Comparison of ENCODE assay signal across 8 cellular contexts in genomic region chr10:14837003-14837755, GRCh38. TPM values are rescaled to one million over a fixed set of nuclear protein-coding genes. Genes with fewer than 3 reads are reported as not detected.
DNase-seq lines count a peak whose midpoint lies in the region; ATAC-seq and TF ChIP-seq lines count a peak whose summit lies in the region.

No MANE protein-coding gene starts in this region.

- H3K4me3 ChIP-seq in fibroblast of lung (replicated peaks in 1 of 4; ENCODE audit: control extremely low read depth in 1 of 4, insufficient read depth in 1 of 4, low read depth in 3 of 4, low read length in 4 of 4), result peak overlapping the region; percentile 38 to 92 (median 64)

- peak overlapping the region; percentile 76 for H3K4me2 ChIP-seq in fibroblast of lung (ENCODE audit: extremely low read depth, insufficient read depth, low read length)

- peak; percentile 5 for ATAC-seq in GM18867 (IDR thresholded peaks at IDR 0.05; ENCODE audit: unreplicated experiment)
- ATAC-seq in HG03571 (IDR thresholded peaks at IDR 0.05; ENCODE audit: unreplicated experiment), result no peak

- no peak for DNase-seq in RWPE1 (ENCODE audit: low spot score)
- no peak for DNase-seq in fibroblast of lung (ENCODE audit: low read depth in 2 of 2)
- peak; percentile 67 for DNase-seq in pons (ENCODE audit: low spot score)
- no peak for DNase-seq in G401 (ENCODE audit: low spot score)
- no peak for DNase-seq in nucleus accumbens (lab: John Stamatoyannopoulos, UW)
- no peak for DNase-seq in effector CD8-positive, alpha-beta T cell (lab: John Stamatoyannopoulos, UW)

- in situ Hi-C loops in G401 (cut with HindIII; ENCODE audit: low sequenced_read_pairs), result no loop called here

- peak overlapping the region; percentile 48 for H2AFZ ChIP-seq in fibroblast of lung (ENCODE audit: low read length)

- H3K4me1 ChIP-seq in fibroblast of lung (ENCODE audit: control insufficient read depth, extremely low read depth, insufficient read depth, low read length), result no peaks in the 10 kb centered on the region

- CTCF ChIA-PET in RWPE1 (lab: Yijun Ruan, JAX), result interaction anchor here (0.6 to 1.9 kb wide), 3 partner anchors 14 to 269 kb away, joined by 3 to 6 read pairs (median 6); no protein-coding TSS in a partner anchor

- H3K36me3 ChIP-seq in fibroblast of lung (ENCODE audit: control insufficient read depth, insufficient read depth, low read length), result peaks cover 5% of the 10 kb centered on the region

- no peaks in the 10 kb centered on the region for H4K20me1 ChIP-seq in fibroblast of lung (ENCODE audit: control insufficient read depth, extremely low read depth, insufficient read depth, low read length)

- POLR2A ChIA-PET in RWPE1 (lab: Yijun Ruan, JAX; ENCODE audit: low non-redundant PET), result no interaction called here

- peak overlapping the region; percentile 69 for H3K9ac ChIP-seq in fibroblast of lung (ENCODE audit: insufficient read depth, low read length)

- H3K27me3 ChIP-seq in fibroblast of lung (ENCODE audit: control insufficient read depth, insufficient read depth, low read length), result no peaks in the 10 kb centered on the region

- peaks cover 27% of the 10 kb centered on the region for H3K79me2 ChIP-seq in fibroblast of lung (ENCODE audit: control insufficient read depth, insufficient read depth, low read length)

- no peaks in the 10 kb centered on the region for H3K9me3 ChIP-seq in fibroblast of lung (ENCODE audit: control insufficient read depth, insufficient read depth, low read depth, low read length)

- TF ChIP-seq CTCF in RWPE1 (conservative IDR thresholded peaks at IDR 0.05; ENCODE audit: low read depth), result no peak
- TF ChIP-seq CTCF in fibroblast of lung (conservative IDR thresholded peaks at IDR 0.05 in 1 of 2, IDR thresholded peaks at IDR 0.05 in 1 of 2; ENCODE audit: low read depth in 1 of 2, low read length in 2 of 2), result no peak

- peak overlapping the region; percentile 87 for H3K27ac ChIP-seq in RWPE1
- H3K27ac ChIP-seq in fibroblast of lung (ENCODE audit: insufficient read depth, low read length), result peak overlapping the region; percentile 67

RNA-seq across cellular contexts. Expression of gene CDNF, which starts 0.7 kb away (rescaled TPM):
- 1.2 and 1.5 TPM in 2 replicates for total RNA-seq in fibroblast of lung
- polyA plus RNA-seq in fibroblast of lung, result 2.8 and 3.4 TPM in 2 replicates
- polyA plus RNA-seq in fibroblast of lung (2012), result 2.4 and 3.3 TPM in 2 replicates
- polyA minus RNA-seq in fibroblast of lung (ENCODE audit: low replicate concordance), result not detected in 2 replicates
- total RNA-seq in G401 (2014; rRNA removed; shearing (Covaris generic)), result 0.27 and 0.49 TPM in 2 replicates

RNA-seq across cellular contexts. Expression of gene HSPA14, which starts 0.9 kb away (rescaled TPM):
- 7.4 and 8.5 TPM in 2 replicates for total RNA-seq in fibroblast of lung
- polyA plus RNA-seq in fibroblast of lung, result 14.3 and 21.8 TPM in 2 replicates
- 8.8 and 15.6 TPM in 2 replicates for polyA plus RNA-seq in fibroblast of lung (2012)
- 0.44 TPM in 1 of 2 replicates, not detected in the other for polyA minus RNA-seq in fibroblast of lung (ENCODE audit: low replicate concordance)
- 52.3 and 63.7 TPM in 2 replicates for total RNA-seq in G401 (2014; rRNA removed; shearing (Covaris generic))

RNA-seq across cellular contexts. Expression of gene MSANTD7, which starts 0.9 kb away (rescaled TPM):
- 14.4 and 14.9 TPM in 2 replicates for total RNA-seq in fibroblast of lung
- 7.2 and 8.2 TPM in 2 replicates for polyA plus RNA-seq in fibroblast of lung
- polyA plus RNA-seq in fibroblast of lung (2012), result 7.2 and 8.6 TPM in 2 replicates
- 5.5 and 9.6 TPM in 2 replicates for polyA minus RNA-seq in fibroblast of lung (ENCODE audit: low replicate concordance)
- 29.2 and 34.5 TPM in 2 replicates for total RNA-seq in G401 (2014; rRNA removed; shearing (Covaris generic))

RNA-seq across cellular contexts. Expression of gene SUV39H2, which starts 41.5 kb away (rescaled TPM):
- total RNA-seq in fibroblast of lung, result 8.1 and 8.5 TPM in 2 replicates
- polyA plus RNA-seq in fibroblast of lung, result 9.9 and 16.0 TPM in 2 replicates
- polyA plus RNA-seq in fibroblast of lung (2012), result 6.8 and 12.6 TPM in 2 replicates
- 2.4 and 2.5 TPM in 2 replicates for polyA minus RNA-seq in fibroblast of lung (ENCODE audit: low replicate concordance)
- 31.0 and 44.0 TPM in 2 replicates for total RNA-seq in G401 (2014; rRNA removed; shearing (Covaris generic))
